Comparison of ENCODE assay signal across 9 cellular contexts in the genomic region with DNA sequence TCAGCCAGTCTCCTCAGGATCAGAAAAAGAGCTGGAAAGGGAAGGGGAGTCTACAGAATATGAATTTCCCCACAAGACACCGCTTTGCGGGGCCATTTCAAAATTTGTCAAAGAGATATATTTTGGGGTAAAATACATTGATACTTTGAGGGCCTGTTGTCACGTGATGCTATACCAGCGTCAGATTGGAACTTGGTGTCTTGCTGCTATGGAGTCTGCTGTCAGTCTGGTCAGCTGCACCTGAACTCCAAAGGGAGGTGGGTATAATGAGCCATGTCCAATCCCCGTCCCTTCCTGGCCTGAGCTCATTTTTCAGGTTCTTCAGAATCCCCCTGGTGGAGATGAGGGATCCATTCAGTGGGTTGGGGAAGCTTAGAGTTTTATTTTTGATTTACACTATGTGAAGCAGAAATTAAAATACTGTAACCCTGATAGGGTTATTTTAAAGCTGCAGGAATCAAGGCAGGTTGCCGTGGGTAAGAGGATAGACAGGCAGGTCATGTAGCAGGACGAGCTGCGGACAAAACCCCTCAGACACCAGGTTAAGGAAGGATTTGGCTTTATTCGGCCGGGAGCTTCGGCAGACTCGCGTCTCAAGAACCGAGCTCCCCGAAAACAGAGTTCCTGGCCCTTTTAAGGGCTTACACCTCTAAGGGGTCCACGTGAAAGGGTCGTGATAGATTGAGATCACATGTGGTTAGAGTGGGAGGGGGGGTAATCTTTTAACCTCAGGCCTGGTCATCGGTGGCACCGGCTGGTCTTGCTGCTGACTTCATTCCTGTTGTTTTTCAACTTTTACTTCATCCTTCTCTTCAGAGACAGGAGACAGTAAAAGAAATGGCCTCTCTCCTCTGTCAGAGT. TPM values are rescaled to one million over a fixed set of nuclear protein-coding genes. Genes with fewer than 3 reads are reported as not detected.
DNase-seq lines count a peak whose midpoint lies in the region; ATAC-seq and TF ChIP-seq lines count a peak whose summit lies in the region.
"Had no signal": no experiment of that assay in that cellular context is flagged by ENCODE, and none has a peak within 500 bp of the region (broad histone marks: within the 10 kb centered on the region; RNA-seq: fewer than 3 reads in every experiment).

No MANE protein-coding gene starts in this region.

- peak; percentile 54 for DNase-seq in DMS 273 (lab: John Stamatoyannopoulos, UW; ENCODE audit: unreplicated experiment)
- DNase-seq in DMS 273 treated with DMSO at 0.1 percent for 48 hours (lab: John Stamatoyannopoulos, UW): no peak
- DNase-seq in OCI-M1 (lab: John Stamatoyannopoulos, UW): peak; percentile 46
- peak; percentile 40 for DNase-seq in ecto neural progenitor cell (ENCODE audit: low spot score)
- DNase-seq in nephron progenitor cell: no peak
- DNase-seq in amniotic stem cell (lab: John Stamatoyannopoulos, UW): no peak
- DNase-seq in sciatic nerve (ENCODE audit: low spot score): no peak

- no peak for ATAC-seq in sciatic nerve
- ATAC-seq in GM19351 (IDR thresholded peaks at IDR 0.05; ENCODE audit: unreplicated experiment): no peak
- ATAC-seq: heart left ventricle had no signal

- H3K9me3 Mint-ChIP-seq in nephron progenitor cell: no peaks in the 10 kb centered on the region

- peaks cover 55% of the 10 kb centered on the region for H3K4me1 Mint-ChIP-seq in nephron progenitor cell

- no peaks in the 10 kb centered on the region for H3K27me3 Mint-ChIP-seq in nephron progenitor cell (ENCODE audit: low read depth, poor library complexity)

- intact Hi-C loops in sciatic nerve (cut with DNase I): no loop called here

- H3K27ac Mint-ChIP-seq in nephron progenitor cell: no peak overlapping the region

- peaks cover 21% of the 10 kb centered on the region for H3K36me3 Mint-ChIP-seq in nephron progenitor cell (ENCODE audit: low read depth)

- no peak for TF ChIP-seq CTCF in nephron progenitor cell (IDR thresholded peaks at IDR 0.05)

- H3K4me3 Mint-ChIP-seq in nephron progenitor cell: peak overlapping the region; percentile 66

RNA-seq across cellular contexts. Expression of gene POFUT2, which starts 2.2 kb away (rescaled TPM):
- 44.2 TPM for total RNA-seq in sciatic nerve

Comparison
In these comparisons a context has a peak if more than half of its experiments do, and no peak if none do; other contexts are left out.
1. DNase-seq: peak in DMS 273 (single experiment), OCI-M1 (single experiment) and ecto neural progenitor cell (single experiment); none in DMS 273 treated with DMSO at 0.1 percent for 48 hours (single experiment), nephron progenitor cell (single experiment), amniotic stem cell (single experiment) and sciatic nerve (single experiment).